Comparison of ENCODE assay signal across 9 cellular contexts in genomic region chr3:63910873-63911272, GRCh38. TPM values are rescaled to one million over a fixed set of nuclear protein-coding genes. Genes with fewer than 3 reads are reported as not detected.
DNase-seq lines count a peak whose midpoint lies in the region; ATAC-seq, FAIRE-seq and TF ChIP-seq lines count a peak whose summit lies in the region.
"Had no signal": no experiment of that assay in that cellular context is flagged by ENCODE, and none has a peak within 500 bp of the region (broad histone marks: within the 10 kb centered on the region; RNA-seq: fewer than 3 reads in every experiment).

No MANE protein-coding gene starts in this region.

- POLR2A ChIA-PET in H1 (lab: Charles Lee; ENCODE audit: partially characterized antibody) = interaction anchor here (1.4 to 1.8 kb wide), 2 partner anchors 20 to 49 kb away, joined by 4 read pairs; no protein-coding TSS in a partner anchor

- no peak for TF ChIP-seq RAD21 in H1 (IDR thresholded peaks at IDR 0.05 in 1 of 2, conservative IDR thresholded peaks at IDR 0.05 in 1 of 2; ENCODE audit: low read depth in 2 of 2, low read length in 2 of 2)

- H3K36me3 ChIP-seq in H1 (ENCODE audit: control insufficient read depth in 2 of 4, insufficient read depth in 4 of 4, low read length in 3 of 4) (no peaks in the 10 kb centered on the region), trophoblast cell (ENCODE audit: control insufficient read depth in 1 of 2, insufficient read depth in 2 of 2, low read length in 2 of 2) (peaks cover 8 to 11% of the 10 kb centered on the region in 2 experiments)

- H3K27me3 ChIP-seq in H1 (replicated peaks in 1 of 4; ENCODE audit: control insufficient read depth in 3 of 4, extremely low read depth in 1 of 4, insufficient read depth in 3 of 4, low read length in 3 of 4) (no peaks in the 10 kb centered on the region), trophoblast cell (ENCODE audit: insufficient read depth, low read length) (no peaks in the 10 kb centered on the region)

- H2BK12ac ChIP-seq in H1 (ENCODE audit: low read depth, low read length) = no peak overlapping the region
- H2BK12ac ChIP-seq in trophoblast cell (ENCODE audit: low read length) = no peak overlapping the region

- CTCF ChIA-PET in H1 (lab: Charles Lee; ENCODE audit: partially characterized antibody) = interaction anchor here (1.4 kb wide), 1 partner anchor 28 kb away, joined by 3 read pairs; no protein-coding TSS in a partner anchor

- 0 out of 4 replicates have a peak, but pooled peaks cover 0 to 2% of the 10 kb centered on the region in 2 experiments for H3K79me2 ChIP-seq in H1 (ENCODE audit: control insufficient read depth in 1 of 2, insufficient read depth in 2 of 2, low read length in 2 of 2)
- H3K79me2 ChIP-seq in trophoblast cell (ENCODE audit: control insufficient read depth, insufficient read depth, low read length, poor library complexity) = peaks cover 12% of the 10 kb centered on the region

- H2BK120ac ChIP-seq in H1 (replicated peaks; ENCODE audit: low read depth, low read length) (no peak overlapping the region), trophoblast cell (ENCODE audit: insufficient read depth, low read length, poor library complexity) (no peak overlapping the region)

- H4K91ac ChIP-seq in H1 (replicated peaks; ENCODE audit: insufficient read length, low read length) = no peak overlapping the region
- H4K91ac ChIP-seq in trophoblast cell (ENCODE audit: low read depth, low read length) = no peak overlapping the region

- H2AFZ ChIP-seq in H1 (ENCODE audit: low read length) = no peak overlapping the region
- H2AFZ ChIP-seq in trophoblast cell (ENCODE audit: insufficient read depth, low read length, poor library complexity) = no peak overlapping the region

- H3K23ac ChIP-seq in H1 (ENCODE audit: insufficient read length) (no peak overlapping the region), trophoblast cell (ENCODE audit: low read length) (no peak overlapping the region)

- H3K79me1 ChIP-seq in H1 (ENCODE audit: low read depth, low read length) (no peaks in the 10 kb centered on the region), trophoblast cell (ENCODE audit: low read length) (peaks cover 12% of the 10 kb centered on the region)

- H2BK15ac ChIP-seq in H1 (ENCODE audit: low read length) = no peak overlapping the region

- no peak for DNase-seq in GM12864 (ENCODE audit: low read depth)
- DNase-seq in NB4 (ENCODE audit: low read depth) = peak; percentile 30
- no peak for DNase-seq in H1 (ENCODE audit: low read depth in 1 of 2, low spot score in 2 of 2)
- DNase-seq in trophoblast cell = no peak
- no peak for DNase-seq in stimulated activated CD4-positive, alpha-beta T cell treated with anti-CD3 and anti-CD28 coated beads, Interleukin-12 subunit alpha, Interleukin-12 subunit beta, amount 100 ng/mL, for 4 hours
- no peak for DNase-seq in NCI-H1694 treated with DMSO at 0.1 percent for 48 hours (lab: John Stamatoyannopoulos, UW)

- H3K18ac ChIP-seq in H1 (ENCODE audit: extremely low read depth, low read length) (no peak overlapping the region), trophoblast cell (ENCODE audit: low read length) (no peak overlapping the region)

- H4K8ac ChIP-seq in H1 (ENCODE audit: extremely low read depth, insufficient read depth, low read length) (no peak overlapping the region), trophoblast cell (ENCODE audit: low read depth, low read length) (no peak overlapping the region)

- TF ChIP-seq CTCF in GM12864 (IDR thresholded peaks at IDR 0.05; ENCODE audit: low read depth, low read length, missing control alignments) = no peak
- no peak for TF ChIP-seq CTCF in NB4 (IDR thresholded peaks at IDR 0.05; ENCODE audit: low read depth, low read length)
- no peak for TF ChIP-seq CTCF in H1 (IDR thresholded peaks at IDR 0.05; ENCODE audit: control extremely low read depth in 1 of 3, insufficient read depth in 1 of 3, low read depth in 1 of 3, low read length in 3 of 3)

- no peak overlapping the region for H2BK5ac ChIP-seq in H1 (ENCODE audit: low read depth, low read length)
- H2BK5ac ChIP-seq in trophoblast cell (ENCODE audit: low read depth, low read length, poor library complexity) = no peak overlapping the region

- H3K23me2 ChIP-seq in H1 (ENCODE audit: low read depth, low read length) = peaks cover 6% of the 10 kb centered on the region

- no peak overlapping the region for H4K12ac ChIP-seq in trophoblast cell (ENCODE audit: low read depth, low read length)

- H3K14ac ChIP-seq in H1 (ENCODE audit: insufficient read length) = no peak overlapping the region
- H3K14ac ChIP-seq in trophoblast cell (ENCODE audit: low read length) = no peak overlapping the region

- H4K5ac ChIP-seq in H1 (ENCODE audit: insufficient read length, low read depth, low read length) = no peak overlapping the region

- TF ChIP-seq EP300 in H1 (IDR thresholded peaks at IDR 0.05; ENCODE audit: borderline replicate concordance in 1 of 2, low read depth in 2 of 2, low read length in 2 of 2) = no peak

- TF ChIP-seq POLR2A in NB4 (IDR thresholded peaks at IDR 0.05; ENCODE audit: extremely low read depth, insufficient read length) (no peak), H1 (IDR thresholded peaks at IDR 0.05; ENCODE audit: control extremely low read depth in 1 of 2, low read depth in 2 of 2, low read length in 2 of 2) (no peak)

- H3K4ac ChIP-seq in H1 (replicated peaks; ENCODE audit: insufficient read length, low read depth, low read length) (no peak overlapping the region), trophoblast cell (ENCODE audit: low read depth, low read length) (no peak overlapping the region)

- H3K4me1 ChIP-seq in H1 (replicated peaks in 1 of 4; ENCODE audit: control insufficient read depth in 3 of 4, insufficient read depth in 4 of 4, low read length in 3 of 4) (peaks cover 0 to 2% (median 0%) of the 10 kb centered on the region in 4 experiments; a peak in 3 of 7 replicates), trophoblast cell (ENCODE audit: control insufficient read depth in 1 of 2, insufficient read depth in 2 of 2, low read length in 2 of 2) (peaks cover 2 to 4% of the 10 kb centered on the region in 2 experiments)

- WGBS in H1 (ENCODE audit: extremely low coverage in 1 of 2, insufficient coverage in 1 of 2, insufficient read length in 1 of 2, insufficient replicate concordance in 2 of 2, low coverage in 1 of 2, low lambda C conversion rate in 2 of 2, missing lambda C conversion rate in 1 of 2), 2 experiments = 91% methylated on average over 1 of the region's 1 CpG; no CpG with 5 or more reads in 1 of the 2 experiments
- no CpG with 5 or more reads among the region's 1 CpG for WGBS in trophoblast cell (ENCODE audit: extremely low coverage, insufficient coverage, insufficient read length)

- H3K9me3 ChIP-seq in H1 (ENCODE audit: insufficient read depth in 2 of 2, low read depth in 1 of 2, low read length in 1 of 2) = no peaks in the 10 kb centered on the region
- no peaks in the 10 kb centered on the region for H3K9me3 ChIP-seq in trophoblast cell (ENCODE audit: insufficient read depth, low read depth, low read length)

- peak overlapping the region; percentile 80 to 93 for H3K4me2 ChIP-seq in H1 (ENCODE audit: insufficient read depth in 1 of 2, low read depth in 2 of 2, low read length in 2 of 2)
- peak overlapping the region; percentile 66 for H3K4me2 ChIP-seq in trophoblast cell (ENCODE audit: low read length)

- H3K9ac ChIP-seq in H1 (replicated peaks in 1 of 4; ENCODE audit: extremely low read depth in 1 of 4, low read depth in 3 of 4, low read length in 3 of 4) (no peak overlapping the region), trophoblast cell (ENCODE audit: low read length) (no peak overlapping the region)

- FAIRE-seq in H1 (lab: Jason Lieb, UNC) = no peak

- peaks cover 0 to 1% of the 10 kb centered on the region in 2 experiments for H4K20me1 ChIP-seq in H1 (replicated peaks in 1 of 2; ENCODE audit: control insufficient read depth in 1 of 2, insufficient read depth in 2 of 2, low read length in 2 of 2)

- peak overlapping the region; percentile 81; the same call in 1 of the 2 replicates for H3K4me3 ChIP-seq in GM12864 (ENCODE audit: low read depth, low read length)
- peak overlapping the region; percentile 66 for H3K4me3 ChIP-seq in NB4 (ENCODE audit: low read depth, low read length)
- peak overlapping the region in 3 of 4 experiments; percentile 72 to 79 (median 77); a peak in 3 of 8 replicates for H3K4me3 ChIP-seq in H1 (ENCODE audit: extremely low read depth in 1 of 4, insufficient read depth in 2 of 4, low read depth in 3 of 4, low read length in 4 of 4)
- H3K4me3 ChIP-seq in trophoblast cell (ENCODE audit: low read depth, low read length) = no peak overlapping the region

- H3K27ac ChIP-seq in H1 (ENCODE audit: low read depth, low read length) (no peak overlapping the region), trophoblast cell (ENCODE audit: low read depth, low read length) (no peak overlapping the region)

- no peak overlapping the region for H2BK20ac ChIP-seq in H1 (ENCODE audit: low read length)

- no peak for ATAC-seq in GM21619 (IDR thresholded peaks at IDR 0.05; ENCODE audit: unreplicated experiment)
- ATAC-seq in HG03571 (IDR thresholded peaks at IDR 0.05; ENCODE audit: unreplicated experiment) = no peak

- H2AK5ac ChIP-seq in H1 (ENCODE audit: low read depth, low read length) = no peak overlapping the region
- H2AK5ac ChIP-seq in trophoblast cell (ENCODE audit: low read length) = no peak overlapping the region

- H3K56ac ChIP-seq in H1 (replicated peaks; ENCODE audit: insufficient read length, low read depth, low read length) = no peak overlapping the region

RNA-seq across cellular contexts. Expression of gene SCAANT1, which starts 1.3 kb away (rescaled TPM):
- not detected in 2 replicates for total RNA-seq in H1 (2021; fragmentation: NEBNext Ultra II Directional; extraction: Animal tissue kit (Norgen Biotek cat#: 25700))
- not detected in 2 replicates for polyA plus RNA-seq in H1 (2011; rRNA removed)
- not detected for polyA plus RNA-seq in H1 (2011; cell fraction: cytosol; rRNA removed)
- not detected for polyA plus RNA-seq in H1 (2011; cell fraction: nucleus; rRNA removed)
- polyA plus RNA-seq in H1 (2012, experiment 1 of 2) = 2.2 to 4.2 TPM in 2 of 4 replicates, not detected in the others
- polyA plus RNA-seq in H1 (2012, experiment 2 of 2) = not detected
- polyA plus RNA-seq in H1 (2013, experiment 1 of 2) = not detected
- not detected for polyA plus RNA-seq in H1 (2013, experiment 2 of 2)
- polyA minus RNA-seq in H1 (2011; rRNA and poly(A)+ RNA removed) = not detected in 2 replicates
- not detected for polyA minus RNA-seq in H1 (2011; cell fraction: cytosol; rRNA and poly(A)+ RNA removed)
- polyA minus RNA-seq in H1 (2011; cell fraction: nucleus; rRNA and poly(A)+ RNA removed) = 7.7 TPM
- 0.96 and 1.1 TPM in 2 replicates for polyA plus RNA-seq in trophoblast cell (2013)
- total RNA-seq: urinary bladder had no signal
- polyA plus RNA-seq: urinary bladder had no signal

RNA-seq across cellular contexts. Expression of gene ATXN7, which starts 47.2 kb away (rescaled TPM):
- total RNA-seq in H1 (2021; fragmentation: NEBNext Ultra II Directional; extraction: Animal tissue kit (Norgen Biotek cat#: 25700)) = 15.5 and 18.0 TPM in 2 replicates
- 16.8 and 17.1 TPM in 2 replicates for polyA plus RNA-seq in H1 (2011; rRNA removed)
- 10.8 TPM for polyA plus RNA-seq in H1 (2011; cell fraction: cytosol; rRNA removed)
- 46.4 TPM for polyA plus RNA-seq in H1 (2011; cell fraction: nucleus; rRNA removed)
- polyA plus RNA-seq in H1 (2012, experiment 1 of 2) = 4.7 to 10.0 TPM (median 7.5 TPM) in 4 replicates
- polyA plus RNA-seq in H1 (2012, experiment 2 of 2) = 1.00 TPM
- 11.5 TPM for polyA plus RNA-seq in H1 (2013, experiment 1 of 2)
- 9.5 TPM for polyA plus RNA-seq in H1 (2013, experiment 2 of 2)
- polyA minus RNA-seq in H1 (2011; rRNA and poly(A)+ RNA removed) = 63.0 and 89.5 TPM in 2 replicates
- polyA minus RNA-seq in H1 (2011; cell fraction: cytosol; rRNA and poly(A)+ RNA removed) = 17.6 TPM
- 96.8 TPM for polyA minus RNA-seq in H1 (2011; cell fraction: nucleus; rRNA and poly(A)+ RNA removed)
- 28.9 and 29.8 TPM in 2 replicates for polyA plus RNA-seq in trophoblast cell (2013)

RNA-seq across cellular contexts. Expression of gene THOC7, which starts 47.3 kb away (rescaled TPM):
- total RNA-seq in H1 (2021; fragmentation: NEBNext Ultra II Directional; extraction: Animal tissue kit (Norgen Biotek cat#: 25700)) = 69.5 and 74.0 TPM in 2 replicates
- polyA plus RNA-seq in H1 (2011; rRNA removed) = 9.0 and 18.7 TPM in 2 replicates
- polyA plus RNA-seq in H1 (2011; cell fraction: cytosol; rRNA removed) = 32.5 TPM
- polyA plus RNA-seq in H1 (2011; cell fraction: nucleus; rRNA removed) = 9.3 TPM
- polyA plus RNA-seq in H1 (2012, experiment 1 of 2) = 40.1 to 59.8 TPM (median 43.0 TPM) in 4 replicates
- 25.1 TPM for polyA plus RNA-seq in H1 (2012, experiment 2 of 2)
- polyA plus RNA-seq in H1 (2013, experiment 1 of 2) = 68.1 TPM
- 69.7 TPM for polyA plus RNA-seq in H1 (2013, experiment 2 of 2)
- 7.0 and 11.6 TPM in 2 replicates for polyA minus RNA-seq in H1 (2011; rRNA and poly(A)+ RNA removed)
- 8.0 TPM for polyA minus RNA-seq in H1 (2011; cell fraction: cytosol; rRNA and poly(A)+ RNA removed)
- polyA minus RNA-seq in H1 (2011; cell fraction: nucleus; rRNA and poly(A)+ RNA removed) = 10.4 TPM
- polyA plus RNA-seq in trophoblast cell (2013) = 75.7 and 78.6 TPM in 2 replicates
